24 cellular contexts compared by ENCODE assay signal in genomic region chr6:62492192-62492822, GRCh38.
"Had no signal": no experiment of that assay in that cellular context is flagged by ENCODE, and none has a peak within 500 bp of the region (broad histone marks: within the 10 kb centered on the region; RNA-seq: fewer than 3 reads in every experiment).

No MANE protein-coding gene starts in this region.

- H3K4me3 ChIP-seq: esophagus squamous epithelium, heart right ventricle, lower lobe of right lung, prostate gland, skin epidermis, tibial artery had no signal

- ATAC-seq: effector memory CD8-positive, alpha-beta T cell; heart right ventricle; left ventricle myocardium superior; lower lobe of right lung; naive thymus-derived CD8-positive, alpha-beta T cell; right cardiac atrium; stimulated activated naive B cell treated with anti-CD40 and anti-IgM and Interleukin-4, amounts not matched to agents 10 μg/mL and 1 μg/mL and 100 μg/mL, for 72 hours; stimulated activated naive CD8-positive, alpha-beta T cell treated with anti-CD3 and anti-CD28 coated beads, Interleukin-15, amount 100 ng/mL, for 72 hours had no signal

- H3K36me3 ChIP-seq: esophagus squamous epithelium, heart right ventricle, lower lobe of right lung, prostate gland, tibial artery had no signal

- H3K9me3 ChIP-seq: lower lobe of right lung, prostate gland, tibial artery had no signal

- DNase-seq: cortex of kidney; effector memory CD8-positive, alpha-beta T cell; erythroblast; esophagus squamous epithelium; foreskin melanocyte; glutamatergic neuron; heart right ventricle; hippocampal formation; immature natural killer cell; islet precursor cell; left ventricle myocardium superior; lower lobe of right lung; naive thymus-derived CD8-positive, alpha-beta T cell; nephron progenitor cell; nucleus accumbens; stimulated activated CD4-positive, alpha-beta T cell treated with anti-CD3 and anti-CD28 coated beads, Interleukin-15, amount 100 ng/mL, for 24 hours; stimulated activated CD4-positive, alpha-beta T cell treated with anti-CD3 and anti-CD28 coated beads, Interleukin-2, amount 100 ng/mL, for 48 hours; stimulated activated naive B cell treated with anti-CD40 and anti-IgM and Interleukin-4, amounts not matched to agents 10 μg/mL and 1 μg/mL and 100 μg/mL, for 72 hours; stimulated activated naive CD8-positive, alpha-beta T cell treated with anti-CD3 and anti-CD28 coated beads, Interleukin-15, amount 100 ng/mL, for 72 hours; tibial artery had no signal

- FAIRE-seq: endometrium had no signal

- H3K27ac ChIP-seq: esophagus squamous epithelium, heart right ventricle, lower lobe of right lung, prostate gland, skin epidermis, tibial artery had no signal

- H3K4me1 ChIP-seq: esophagus squamous epithelium, heart right ventricle, lower lobe of right lung, prostate gland, tibial artery had no signal

- H3K27me3 ChIP-seq: esophagus squamous epithelium, heart right ventricle, tibial artery had no signal
